27 cellular contexts compared by ENCODE assay signal in genomic region chr10:123860209-123860608, GRCh38. TPM values are rescaled to one million over a fixed set of nuclear protein-coding genes. Genes with fewer than 3 reads are reported as not detected.
DNase-seq lines count a peak whose midpoint lies in the region; TF ChIP-seq lines count a peak whose summit lies in the region.
"Had no signal": no experiment of that assay in that cellular context is flagged by ENCODE, and none has a peak within 500 bp of the region (broad histone marks: within the 10 kb centered on the region; RNA-seq: fewer than 3 reads in every experiment).

No MANE protein-coding gene starts in this region.

- no peak for TF ChIP-seq EP300 in esophagus muscularis mucosa (IDR thresholded peaks at IDR 0.05)
- TF ChIP-seq EP300 in transverse colon (IDR thresholded peaks at IDR 0.05; ENCODE audit: low read depth): no peak

- no peak overlapping the region for H3K27ac ChIP-seq in BLaER1 treated with 17β-estradiol and CSF1 and Interleukin-3, amounts not matched to agents 10 nM and 100 nM
- H3K27ac ChIP-seq in esophagus muscularis mucosa (replicated peaks in 1 of 4): peak overlapping the region; percentile 71 to 95 (median 92)
- H3K27ac ChIP-seq in transverse colon: peak overlapping the region; percentile 11 to 87 (median 84)
- H3K27ac ChIP-seq in WERI-Rb-1: no peak overlapping the region
- H3K27ac ChIP-seq: SJSA1 had no signal

- no peak overlapping the region for H3K4me3 ChIP-seq in BLaER1 treated with 17β-estradiol and CSF1 and Interleukin-3, amounts not matched to agents 10 nM and 100 nM
- H3K4me3 ChIP-seq in esophagus muscularis mucosa (no peak overlapping the region), transverse colon (no peak overlapping the region), WERI-Rb-1 (ENCODE audit: low read depth, low read length) (no peak overlapping the region)
- H3K4me3 ChIP-seq: HAP-1, K562, SJSA1 had no signal

- DNase-seq in esophagus muscularis mucosa (ENCODE audit: extremely low spot score): no peak
- peak; percentile 78 for DNase-seq in posterior vena cava (ENCODE audit: low spot score)
- DNase-seq in transverse colon: no peak
- no peak for DNase-seq in WERI-Rb-1
- DNase-seq in effector CD8-positive, alpha-beta T cell (lab: John Stamatoyannopoulos, UW): no peak
- DNase-seq in AG08395 (ENCODE audit: low spot score): no peak
- DNase-seq: C1 segment of cervical spinal cord; CD4-positive, alpha-beta memory T cell; COR-L47; DMS53; GOT3; MV-4-11; NCI-H1105; NCI-H1436 treated with DMSO at 0.1 percent for 48 hours; NCI-H187 treated with DMSO at 0.1 percent for 48 hours; NCI-H2107; NCI-H446; NCI-H524 treated with DMSO at 0.1 percent for 48 hours; NCI-H774 had no signal

- intact Hi-C loops in esophagus muscularis mucosa (cut with DNase I) (no loop called here), posterior vena cava (cut with DNase I) (loop anchor here in 1 of 2 donors (5.0 kb wide), 1 partner anchor 58 kb away; no protein-coding TSS in a partner anchor), transverse colon (cut with DNase I; ENCODE audit: low total_unique reads) (no loop called here)

- H3K4me2 ChIP-seq in BLaER1 treated with 17β-estradiol and CSF1 and Interleukin-3, amounts not matched to agents 10 nM and 100 nM: peak overlapping the region in 6 of 11 experiments; percentile 76 to 94 (median 82); a peak in 11 of 22 replicates

- H3K36me3 ChIP-seq in BLaER1 treated with 17β-estradiol and CSF1 and Interleukin-3, amounts not matched to agents 10 nM and 100 nM: no peaks in the 10 kb centered on the region
- peaks cover 0 to 12% (median 0%) of the 10 kb centered on the region in 4 donors for H3K36me3 ChIP-seq in esophagus muscularis mucosa
- H3K36me3 ChIP-seq in transverse colon: no peaks in the 10 kb centered on the region
- H3K36me3 ChIP-seq in WERI-Rb-1: no peaks in the 10 kb centered on the region
- H3K36me3 ChIP-seq: HAP-1, SJSA1 had no signal

- H3K9ac ChIP-seq in BLaER1 treated with 17β-estradiol and CSF1 and Interleukin-3, amounts not matched to agents 10 nM and 100 nM: no peak overlapping the region

- 89% methylated on average over 5 of the region's 5 CpGs for WGBS in esophagus muscularis mucosa
- WGBS in transverse colon (ENCODE audit: low coverage in 1 of 2), 2 donors: 90% methylated on average over 5 of the region's 5 CpGs; no CpG with 5 or more reads in 1 of the 2 donors

- H3K4me1 ChIP-seq in BLaER1 treated with 17β-estradiol and CSF1 and Interleukin-3, amounts not matched to agents 10 nM and 100 nM: peaks cover 5 to 59% (median 40%) of the 10 kb centered on the region in 10 experiments; a peak in 18 of 20 replicates
- H3K4me1 ChIP-seq in esophagus muscularis mucosa (peaks cover 0 to 91% (median 77%) of the 10 kb centered on the region in 4 donors), transverse colon (peaks cover 0 to 9% (median 7%) of the 10 kb centered on the region in 4 donors)
- H3K4me1 ChIP-seq: HAP-1, SJSA1 had no signal

- TF ChIP-seq CTCF in esophagus muscularis mucosa (IDR thresholded peaks at IDR 0.05) (no peak), transverse colon (IDR thresholded peaks at IDR 0.05) (no peak), WERI-Rb-1 (IDR thresholded peaks at IDR 0.05; ENCODE audit: low read depth, low read length) (no peak)

- no peaks in the 10 kb centered on the region for H3K9me3 ChIP-seq in BLaER1 treated with 17β-estradiol and CSF1 and Interleukin-3, amounts not matched to agents 10 nM and 100 nM (replicated peaks in 1 of 11)
- H3K9me3 ChIP-seq in esophagus muscularis mucosa (no peaks in the 10 kb centered on the region), transverse colon (no peaks in the 10 kb centered on the region), WERI-Rb-1 (ENCODE audit: severe bottlenecking) (no peaks in the 10 kb centered on the region)
- H3K9me3 ChIP-seq: HAP-1, SJSA1 had no signal

- in situ Hi-C loops in transverse colon (cut with MboI; ENCODE audit: low pct_ligation_motif_present in 1 of 4, low pct_unique_long_range_greater_than_20kb in 1 of 4, low sequenced_read_pairs in 3 of 4): no loop called here

- H3K27me3 ChIP-seq in BLaER1 treated with 17β-estradiol and CSF1 and Interleukin-3, amounts not matched to agents 10 nM and 100 nM: peaks cover 0 to 11% (median 0%) of the 10 kb centered on the region in 11 experiments; a peak in 1 of 22 replicates
- no peaks in the 10 kb centered on the region for H3K27me3 ChIP-seq in esophagus muscularis mucosa
- no peaks in the 10 kb centered on the region for H3K27me3 ChIP-seq in transverse colon
- H3K27me3 ChIP-seq in WERI-Rb-1 (ENCODE audit: insufficient read depth, low read depth, severe bottlenecking): peaks cover 96% of the 10 kb centered on the region
- H3K27me3 ChIP-seq: SJSA1 had no signal

- TF ChIP-seq POLR2A in esophagus muscularis mucosa (IDR thresholded peaks at IDR 0.05; ENCODE audit: low read depth): no peak
- TF ChIP-seq POLR2A in transverse colon (IDR thresholded peaks at IDR 0.05): no peak

- no peaks in the 10 kb centered on the region; a peak in 1 of 22 replicates for H4K20me1 ChIP-seq in BLaER1 treated with 17β-estradiol and CSF1 and Interleukin-3, amounts not matched to agents 10 nM and 100 nM

RNA-seq across cellular contexts. Expression of gene CPXM2, which starts 31.4 kb away (rescaled TPM):
- total RNA-seq in esophagus muscularis mucosa (100 to 1,000 TPM in 2 of 4 donors, 10 to 100 TPM in 2; 56.8 to 150 (median 96.9) TPM), posterior vena cava (100 to 1,000 TPM in 1 of 2 donors, 10 to 100 TPM in 1; 98.3 to 200 TPM), transverse colon (10 to 100 TPM in 3 of 4 donors, 1 to 10 TPM in 1; 7.8 to 19.1 (median 13.0) TPM)
- total RNA-seq: A172; CD4-positive, alpha-beta memory T cell; G401; K562; LHCN-M2; MCF 10A; SJSA1 had no signal

Comparison
In these comparisons a context has a peak if more than half of its experiments do, and no peak if none do; other contexts are left out.
1. H3K27ac ChIP-seq: peak in esophagus muscularis mucosa (4 of 4) and transverse colon (4 of 4); none in BLaER1 treated with 17β-estradiol and CSF1 and Interleukin-3, amounts not matched to agents 10 nM and 100 nM (0 of 11) and WERI-Rb-1 (single experiment).